In genomic region chr3:49093853-49094767, GRCh38 we compare ENCODE assay signal across 8 cellular contexts.
DNase-seq lines count a peak whose midpoint lies in the region; ATAC-seq lines count a peak whose summit lies in the region.

A gene with protein sequence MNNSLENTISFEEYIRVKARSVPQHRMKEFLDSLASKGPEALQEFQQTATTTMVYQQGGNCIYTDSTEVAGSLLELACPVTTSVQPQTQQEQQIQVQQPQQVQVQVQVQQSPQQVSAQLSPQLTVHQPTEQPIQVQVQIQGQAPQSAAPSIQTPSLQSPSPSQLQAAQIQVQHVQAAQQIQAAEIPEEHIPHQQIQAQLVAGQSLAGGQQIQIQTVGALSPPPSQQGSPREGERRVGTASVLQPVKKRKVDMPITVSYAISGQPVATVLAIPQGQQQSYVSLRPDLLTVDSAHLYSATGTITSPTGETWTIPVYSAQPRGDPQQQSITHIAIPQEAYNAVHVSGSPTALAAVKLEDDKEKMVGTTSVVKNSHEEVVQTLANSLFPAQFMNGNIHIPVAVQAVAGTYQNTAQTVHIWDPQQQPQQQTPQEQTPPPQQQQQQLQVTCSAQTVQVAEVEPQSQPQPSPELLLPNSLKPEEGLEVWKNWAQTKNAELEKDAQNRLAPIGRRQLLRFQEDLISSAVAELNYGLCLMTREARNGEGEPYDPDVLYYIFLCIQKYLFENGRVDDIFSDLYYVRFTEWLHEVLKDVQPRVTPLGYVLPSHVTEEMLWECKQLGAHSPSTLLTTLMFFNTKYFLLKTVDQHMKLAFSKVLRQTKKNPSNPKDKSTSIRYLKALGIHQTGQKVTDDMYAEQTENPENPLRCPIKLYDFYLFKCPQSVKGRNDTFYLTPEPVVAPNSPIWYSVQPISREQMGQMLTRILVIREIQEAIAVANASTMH (minus strand): TSS chr3:49094071. CDS start chr3:49077017, 17,054 bp downstream.

- peak; percentile 74 for ATAC-seq in GM19035 (IDR thresholded peaks at IDR 0.05; ENCODE audit: unreplicated experiment)
- peak; percentile 80 for ATAC-seq in HG03354 (IDR thresholded peaks at IDR 0.05; ENCODE audit: poor library complexity, severe bottlenecking, unreplicated experiment)
- peak; percentile 81 for ATAC-seq in central memory CD8-positive, alpha-beta T cell (replicated peaks; ENCODE audit: extremely low read depth, poor library complexity, severe bottlenecking)

- peak; percentile 99 to 100 for DNase-seq in AML-193 (lab: John Stamatoyannopoulos, UW)
- DNase-seq in NCI-H446 (lab: John Stamatoyannopoulos, UW): peak; percentile 93 to 97
- DNase-seq in activated CD4-positive, CD25-positive, alpha-beta regulatory T cell treated with anti-CD3 and anti-CD28 coated beads, Interleukin-2, amount 50 U/mL, for 16 hours (ENCODE audit: low read depth, low spot score): peak; percentile 90
- peak; percentile 93 to 95 for DNase-seq in central memory CD8-positive, alpha-beta T cell (ENCODE audit: low spot score in 2 of 2)
- peak; percentile 99 for DNase-seq in islet precursor cell
- peak; percentile 95 to 98 (median 95) for DNase-seq in stimulated activated CD4-positive, alpha-beta T cell treated with anti-CD3 and anti-CD28 coated beads, Interleukin-12 subunit alpha, Interleukin-12 subunit beta, amount 100 ng/mL, for 48 hours (ENCODE audit: low read depth in 2 of 3, low spot score in 1 of 3)

- H3K4me1 Mint-ChIP-seq in central memory CD8-positive, alpha-beta T cell: peaks cover 35% of the 10 kb centered on the region

- peaks cover 38% of the 10 kb centered on the region for H3K36me3 Mint-ChIP-seq in central memory CD8-positive, alpha-beta T cell (ENCODE audit: insufficient read depth)

- H3K27ac Mint-ChIP-seq in central memory CD8-positive, alpha-beta T cell (ENCODE audit: low read depth): peak within 1 kb of the TSS; percentile 89

- H3K9me3 Mint-ChIP-seq in central memory CD8-positive, alpha-beta T cell: no peaks in the 10 kb centered on the region

- peak within 1 kb of the TSS; percentile 91 for H3K4me3 Mint-ChIP-seq in central memory CD8-positive, alpha-beta T cell

- H3K27me3 Mint-ChIP-seq in central memory CD8-positive, alpha-beta T cell: no peaks in the 10 kb centered on the region

Comparison
In these comparisons a context has a peak if more than half of its experiments do, and no peak if none do; other contexts are left out.
1. Peak in every context shown above with its lines: DNase-seq and ATAC-seq.